In genomic region chr11:101582242-101583052, GRCh38 we compare ENCODE assay signal across 11 cellular contexts. TPM values are rescaled to one million over a fixed set of nuclear protein-coding genes. Genes with fewer than 3 reads are reported as not detected.
DNase-seq lines count a peak whose midpoint lies in the region; ATAC-seq, FAIRE-seq and TF ChIP-seq lines count a peak whose summit lies in the region.
"Had no signal": no experiment of that assay in that cellular context is flagged by ENCODE, and none has a peak within 500 bp of the region (broad histone marks: within the 10 kb centered on the region; RNA-seq: fewer than 3 reads in every experiment).

No MANE protein-coding gene starts in this region.

- peaks cover 3% of the 10 kb centered on the region for H3K9me3 ChIP-seq in skeletal muscle satellite cell (replicated peaks; ENCODE audit: low read length)

- peak overlapping the region; percentile 65 for H3K9ac ChIP-seq in skeletal muscle satellite cell (ENCODE audit: low read depth, low read length)

- ATAC-seq in GM21786 (IDR thresholded peaks at IDR 0.05; ENCODE audit: unreplicated experiment), result no peak
- ATAC-seq in GM19324 (IDR thresholded peaks at IDR 0.05; ENCODE audit: low FRiP score, unreplicated experiment), result no peak
- no peak for ATAC-seq in GM21717 (IDR thresholded peaks at IDR 0.05; ENCODE audit: unreplicated experiment)
- no peak for ATAC-seq in GM21528 (IDR thresholded peaks at IDR 0.05; ENCODE audit: low FRiP score, unreplicated experiment)
- ATAC-seq: naive thymus-derived CD8-positive, alpha-beta T cell had no signal

- no peaks in the 10 kb centered on the region for H3K4me1 ChIP-seq in skeletal muscle satellite cell (ENCODE audit: control insufficient read depth, insufficient read depth, low read length)

- FAIRE-seq in bronchial epithelial cell (lab: Jason Lieb, UNC), result no peak

- no peaks in the 10 kb centered on the region for H3K36me3 ChIP-seq in bronchial epithelial cell (ENCODE audit: control insufficient read depth, insufficient read depth, low read length)
- H3K36me3 ChIP-seq in skeletal muscle satellite cell (ENCODE audit: insufficient read depth, low read length), result no peaks in the 10 kb centered on the region

- peak overlapping the region; percentile 62 for H3K4me3 ChIP-seq in bronchial epithelial cell (ENCODE audit: low read depth, low read length)
- H3K4me3 ChIP-seq in skeletal muscle satellite cell (ENCODE audit: low read length), result peak overlapping the region; percentile 71

- peak overlapping the region; percentile 77 for H3K4me2 ChIP-seq in skeletal muscle satellite cell (ENCODE audit: low read length)

- TF ChIP-seq CTCF in GM13976 (IDR thresholded peaks at IDR 0.05; ENCODE audit: borderline replicate concordance, control extremely low read depth, extremely low read depth, insufficient read depth, missing control alignments), result no peak
- TF ChIP-seq CTCF in bronchial epithelial cell (IDR thresholded peaks at IDR 0.05; ENCODE audit: insufficient read depth, low read length, severe bottlenecking), result no peak

- DNase-seq in GM13976 (ENCODE audit: low spot score) (peak; percentile 6), bronchial epithelial cell (ENCODE audit: low read depth) (peak; percentile 50), islet precursor cell (peak; percentile 59)
- DNase-seq: activated CD4-positive, CD25-positive, alpha-beta regulatory T cell; naive thymus-derived CD8-positive, alpha-beta T cell; NCI-H774 had no signal

- peaks cover 3% of the 10 kb centered on the region for H3K27me3 ChIP-seq in bronchial epithelial cell (ENCODE audit: control insufficient read depth, insufficient read depth, low read length)
- H3K27me3 ChIP-seq in skeletal muscle satellite cell (ENCODE audit: control insufficient read depth, insufficient read depth, low read length), result peaks cover 46% of the 10 kb centered on the region

- in situ Hi-C loops in GM13976 (cut with MboI; ENCODE audit: low sequenced_read_pairs, unreplicated experiment), result no loop called here

RNA-seq across cellular contexts. Expression of gene TRPC6, which starts 1.4 kb away (rescaled TPM):
- total RNA-seq in bronchial epithelial cell, result 0.79 and 1.4 TPM in 2 replicates
- total RNA-seq in skeletal muscle satellite cell (2012; rRNA removed), result under 0.01 TPM in 1 of 2 replicates, not detected in the other
- total RNA-seq: naive thymus-derived CD8-positive, alpha-beta T cell had no signal

Comparison
In these comparisons a context has a peak if more than half of its experiments do, and no peak if none do; other contexts are left out.
1. DNase-seq: peak in every context shown above with its lines; median percentile 59 in islet precursor cell; 50 in bronchial epithelial cell; 6 in GM13976.